In the genomic region with DNA sequence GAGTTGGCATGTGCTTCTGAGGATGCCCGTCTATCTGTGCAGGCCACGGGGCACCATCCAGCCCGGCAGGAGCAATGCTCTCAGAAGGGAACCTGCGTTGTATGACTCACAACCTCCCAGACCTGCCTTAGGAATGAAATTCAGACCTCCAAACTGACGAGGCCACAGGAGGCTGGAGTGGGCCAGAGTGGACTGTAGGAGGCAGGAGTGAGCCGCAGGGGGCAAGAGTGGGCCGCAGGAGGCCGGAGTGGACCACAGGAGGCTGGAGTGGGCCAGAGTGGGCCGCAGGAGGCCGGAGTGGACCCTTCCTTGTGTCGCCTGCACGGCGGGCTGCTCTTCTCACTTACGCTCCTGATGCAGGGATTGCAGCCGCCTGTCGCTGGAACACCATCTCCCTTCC, we compare ENCODE assay signal across 17 cellular contexts. TPM values are rescaled to one million over a fixed set of nuclear protein-coding genes. Genes with fewer than 3 reads are reported as not detected.
A peak's percentile ranks its signal among the peaks of the same experiment; 100 is the strongest.
DNase-seq lines count a peak whose midpoint lies in the region; TF ChIP-seq lines count a peak whose summit lies in the region.
"Had no signal": no experiment of that assay in that cellular context is flagged by ENCODE, and none has a peak within 500 bp of the region (broad histone marks: within the 10 kb centered on the region; RNA-seq: fewer than 3 reads in every experiment).

No MANE protein-coding gene starts in this region.

- H3K9me2 ChIP-seq in GM23248 (ENCODE audit: insufficient read depth), result no peaks in the 10 kb centered on the region
- H3K9me2 ChIP-seq in PC-9 (ENCODE audit: insufficient read depth), result no peaks in the 10 kb centered on the region

- intact Hi-C loops in PC-9 (cut with micrococcal nuclease; ENCODE audit: unreplicated experiment), result no loop called here

- H3K9me3 ChIP-seq in GM23248 (ENCODE audit: low read depth) (no peaks in the 10 kb centered on the region), PC-9 (ENCODE audit: insufficient read depth, low read depth) (no peaks in the 10 kb centered on the region)
- H3K9me3 ChIP-seq: colonic mucosa, vagina had no signal

- H3K79me2 ChIP-seq in GM23248 (ENCODE audit: insufficient read depth), result no peaks in the 10 kb centered on the region
- no peaks in the 10 kb centered on the region for H3K79me2 ChIP-seq in PC-9 (ENCODE audit: low read depth)

- H3K36me3 ChIP-seq in GM23248 (ENCODE audit: low read depth) (no peaks in the 10 kb centered on the region), PC-9 (ENCODE audit: low read depth) (no peaks in the 10 kb centered on the region)
- H3K36me3 ChIP-seq: colonic mucosa, vagina had no signal

- no peak overlapping the region for H3K4me2 ChIP-seq in GM23248 (ENCODE audit: unreplicated experiment)
- H3K4me2 ChIP-seq in PC-9, result no peak overlapping the region

- CTCF ChIA-PET in PC-9 (lab: Charles Lee), result no interaction called here

- H3F3A ChIP-seq in GM23248 (ENCODE audit: insufficient read depth) (no peaks in the 10 kb centered on the region), PC-9 (ENCODE audit: insufficient read depth, low read depth) (peaks cover 5% of the 10 kb centered on the region; the same call in 1 of the 2 replicates)

- peak; percentile 6 for DNase-seq in CD1c-positive myeloid dendritic cell (ENCODE audit: extremely low spot score)
- peak; percentile 34 for DNase-seq in GM23248
- DNase-seq in PC-9, result no peak
- peak; percentile 26 for DNase-seq in iris pigment epithelial cell (ENCODE audit: low read depth)
- no peak for DNase-seq in NCI-H1417 treated with DMSO at 0.1 percent for 48 hours (lab: John Stamatoyannopoulos, UW)
- DNase-seq in cerebellum (ENCODE audit: low spot score), result no peak
- DNase-seq in GM20000 (ENCODE audit: low spot score), result no peak
- no peak for DNase-seq in NCI-H446 treated with DMSO at 0.1 percent for 48 hours (lab: John Stamatoyannopoulos, UW)
- DNase-seq: activated CD4-positive, alpha-beta T cell treated with anti-CD3 and anti-CD28 coated beads for 4 hours; activated naive CD8-positive, alpha-beta T cell treated with anti-CD3 and anti-CD28 coated beads, Interleukin-2, amount 10 ng/mL, durations not matched to agents 7 days and 5 days; activated T-cell treated with anti-CD3 and anti-CD28 coated beads, Interleukin-2, amount 50 U/mL, for 1 hour; CD4-positive, alpha-beta T cell; colonic mucosa; MM.1S; stimulated activated CD4-positive, alpha-beta T cell treated with anti-CD3 and anti-CD28 coated beads, Interleukin-4, amount 100 ng/mL, for 4 hours; stimulated activated naive B cell treated with anti-CD40 and anti-IgM and Interleukin-4, amounts not matched to agents 10 μg/mL and 1 μg/mL and 100 μg/mL, for 72 hours had no signal

- H3K4me1 ChIP-seq in GM23248 (ENCODE audit: insufficient read depth) (no peaks in the 10 kb centered on the region), PC-9 (replicated peaks; ENCODE audit: insufficient read depth) (no peaks in the 10 kb centered on the region)
- H3K4me1 ChIP-seq: colonic mucosa, vagina had no signal

- POLR2A ChIA-PET in PC-9 (lab: Charles Lee; ENCODE audit: unreplicated experiment), result no interaction called here

- in situ Hi-C loops in GM23248 (cut with MboI), result no loop called here

- H3K27ac ChIP-seq in GM23248 (no peak overlapping the region), PC-9 (no peak overlapping the region)
- H3K27ac ChIP-seq: colonic mucosa, vagina had no signal

- H3K27me3 ChIP-seq in GM23248 (replicated peaks; ENCODE audit: insufficient read depth), result 0 out of 2 replicates have a peak, but pooled peaks cover 4% of the 10 kb centered on the region
- peaks cover 72% of the 10 kb centered on the region for H3K27me3 ChIP-seq in PC-9 (ENCODE audit: insufficient read depth, low read depth)
- H3K27me3 ChIP-seq: colonic mucosa, vagina had no signal

- no TSS peak for BruUV-seq in PC-9 (replicated peaks; lab: Mats Ljungman, UMichigan)

- 68 to 81% methylated on average over 16 of the region's 16 CpGs for WGBS in GM23248 (ENCODE audit: low coverage in 1 of 2, low lambda C conversion rate in 2 of 2, missing lambda C conversion rate in 2 of 2), 2 experiments

- TF ChIP-seq CTCF in PC-9 (conservative IDR thresholded peaks at IDR 0.05), result peak; percentile 54; the same call in 1 of the 2 replicates
- no peak for TF ChIP-seq CTCF in GM20000 (IDR thresholded peaks at IDR 0.05; ENCODE audit: extremely low read depth, missing control alignments)

- H3K4me3 ChIP-seq in GM23248 (no peak overlapping the region), PC-9 (no peak overlapping the region)
- H3K4me3 ChIP-seq: colonic mucosa, vagina had no signal

- H2AFZ ChIP-seq in GM23248 (no peak overlapping the region), PC-9 (no peak overlapping the region)

- H3K9ac ChIP-seq in GM23248, result no peak overlapping the region

- H4K20me1 ChIP-seq in GM23248 (ENCODE audit: insufficient read depth) (no peaks in the 10 kb centered on the region), PC-9 (ENCODE audit: insufficient read depth) (no peaks in the 10 kb centered on the region)

RNA-seq across cellular contexts. Expression of a gene that starts 11.1 kb away (rescaled TPM):
- 3.7 and 4.6 TPM in 2 replicates for total RNA-seq in GM23248 (2014; rRNA removed; shearing (Covaris generic))
- 0.63 and 0.86 TPM in 2 replicates for polyA plus RNA-seq in GM23248 (2016; fragmentation: Nextera tagmentation; extraction: Ambion mirVana)
- total RNA-seq in PC-9 (2021) (59.5 and 76.1 TPM in 2 replicates), cerebellum (10.5 TPM)

Comparison
In these comparisons a context has a peak if more than half of its experiments do, and no peak if none do; other contexts are left out.
1. DNase-seq: peak in CD1c-positive myeloid dendritic cell (single experiment), GM23248 (single experiment) and iris pigment epithelial cell (single experiment); none in PC-9 (0 of 2), NCI-H1417 treated with DMSO at 0.1 percent for 48 hours (single experiment), cerebellum (single experiment), GM20000 (single experiment) and NCI-H446 treated with DMSO at 0.1 percent for 48 hours (single experiment).